In genomic region chr2:60987041-60987440, GRCh38 we compare ENCODE assay signal across 25 cellular contexts.
"Had no signal": no experiment of that assay in that cellular context is flagged by ENCODE, and none has a peak within 500 bp of the region (broad histone marks: within the 10 kb centered on the region; RNA-seq: fewer than 3 reads in every experiment).

No MANE protein-coding gene starts in this region.

- H3K4me1 ChIP-seq: breast epithelium, gastroesophageal sphincter, parathyroid adenoma, psoas muscle, sigmoid colon, suprapubic skin, tibial artery, upper lobe of right lung had no signal

- H3K27ac ChIP-seq: breast epithelium, gastroesophageal sphincter, hepatocyte, parathyroid adenoma, psoas muscle, sigmoid colon, suprapubic skin, tibial artery, upper lobe of right lung had no signal

- H3K27me3 ChIP-seq: breast epithelium, gastroesophageal sphincter, hepatocyte, sigmoid colon, suprapubic skin, tibial artery, upper lobe of right lung had no signal

- H3K4me3 ChIP-seq: breast epithelium, gastroesophageal sphincter, hepatocyte, psoas muscle, sigmoid colon, suprapubic skin, tibial artery, upper lobe of right lung had no signal

- H3K4me3 Mint-ChIP-seq: activated CD8-positive, alpha-beta T cell treated with anti-CD3 and anti-CD28 coated beads, Interleukin-2, amount 10 ng/mL, durations not matched to agents 7 days and 5 days; activated T-cell treated with anti-CD3 and anti-CD28 coated beads, Interleukin-2, amount 50 U/mL, for 72 hours; nephron progenitor cell; WTC11 had no signal

- ATAC-seq: activated CD8-positive, alpha-beta T cell treated with anti-CD3 and anti-CD28 coated beads, Interleukin-2, amount 10 ng/mL, durations not matched to agents 7 days and 5 days; activated naive CD4-positive, alpha-beta T cell treated with anti-CD3 and anti-CD28 coated beads, Interleukin-2, amount 50 U/mL, for 72 hours; activated T-cell treated with anti-CD3 and anti-CD28 coated beads, Interleukin-2, amount 50 U/mL, for 72 hours; gastroesophageal sphincter; left cardiac atrium; left ventricle myocardium superior; psoas muscle; upper lobe of right lung; WTC11 had no signal

- H3K9me3 ChIP-seq: gastroesophageal sphincter, suprapubic skin had no signal

- H3K27ac Mint-ChIP-seq: activated CD8-positive, alpha-beta T cell treated with anti-CD3 and anti-CD28 coated beads, Interleukin-2, amount 10 ng/mL, durations not matched to agents 7 days and 5 days; activated naive CD4-positive, alpha-beta T cell treated with anti-CD3 and anti-CD28 coated beads, Interleukin-2, amount 50 U/mL, for 72 hours; activated T-cell treated with anti-CD3 and anti-CD28 coated beads, Interleukin-2, amount 50 U/mL, for 72 hours; nephron progenitor cell; WTC11 had no signal

- H3K79me2 ChIP-seq: hepatocyte, parathyroid adenoma had no signal

- H3K9me3 Mint-ChIP-seq: activated naive CD4-positive, alpha-beta T cell treated with anti-CD3 and anti-CD28 coated beads, Interleukin-2, amount 50 U/mL, for 72 hours; activated T-cell treated with anti-CD3 and anti-CD28 coated beads, Interleukin-2, amount 50 U/mL, for 72 hours had no signal

- H3K36me3 ChIP-seq: breast epithelium, gastroesophageal sphincter, suprapubic skin, upper lobe of right lung had no signal

- DNase-seq: activated CD4-positive, alpha-beta T cell treated with anti-CD3 and anti-CD28 coated beads, Interleukin-2, amount 50 U/mL, for 1 hour; activated CD8-positive, alpha-beta T cell treated with anti-CD3 and anti-CD28 coated beads, Interleukin-2, amount 10 ng/mL, durations not matched to agents 7 days and 5 days; activated naive CD4-positive, alpha-beta T cell; activated T-cell treated with anti-CD3 and anti-CD28 coated beads for 4 hours; activated T-cell treated with anti-CD3 and anti-CD28 coated beads, Interleukin-2, amount 50 U/mL, for 72 hours; central memory CD4-positive, alpha-beta T cell; left cardiac atrium; left ventricle myocardium superior; nephron progenitor cell; psoas muscle; sigmoid colon; small intestine; stimulated activated CD4-positive, alpha-beta T cell treated with anti-CD3 and anti-CD28 coated beads, Interleukin-4, amount 100 ng/mL, for 4 hours; stimulated activated CD8-positive, alpha-beta memory T cell treated with anti-CD3 and anti-CD28 coated beads, Interleukin-4, amount 100 ng/mL, for 48 hours; stimulated activated naive CD4-positive, alpha-beta T cell; T-helper 2 cell; tibial artery; upper lobe of right lung had no signal

- H3K9ac ChIP-seq: parathyroid adenoma had no signal

- H2AFZ ChIP-seq: hepatocyte, parathyroid adenoma had no signal

- H3K4me1 Mint-ChIP-seq: nephron progenitor cell, WTC11 had no signal

- H3K4me2 ChIP-seq: hepatocyte had no signal
